8 cellular contexts compared by ENCODE assay signal in the genomic region with DNA sequence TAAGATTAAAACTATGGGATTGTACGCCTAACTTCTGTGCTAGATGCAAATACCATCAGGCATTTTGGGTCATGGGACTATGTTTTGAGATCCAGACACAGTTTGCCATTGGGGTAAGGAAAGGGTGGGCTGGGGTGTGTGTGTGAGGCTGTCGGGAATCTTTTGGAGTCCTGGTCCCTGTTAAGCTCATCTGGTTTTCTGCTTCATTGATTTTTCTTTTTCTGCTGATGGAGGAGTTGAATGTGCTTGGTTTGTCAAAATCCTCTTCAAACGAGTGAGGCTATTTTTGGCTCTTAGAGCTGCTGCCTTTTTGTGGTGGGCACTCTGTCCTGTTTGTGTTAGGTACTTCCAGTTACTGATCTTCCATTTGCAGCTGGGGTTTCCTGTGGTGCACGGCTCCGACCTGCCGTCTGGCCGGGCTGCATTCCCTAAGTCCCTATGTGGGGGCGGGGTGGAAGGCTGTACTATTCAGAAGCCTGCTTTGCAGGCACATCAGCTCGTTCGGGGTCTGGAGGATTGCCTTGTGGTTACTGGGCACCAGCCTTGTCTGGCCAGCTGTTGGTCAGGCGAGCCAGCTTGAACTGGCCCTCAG. TPM values are rescaled to one million over a fixed set of nuclear protein-coding genes. Genes with fewer than 3 reads are reported as not detected.
DNase-seq lines count a peak whose midpoint lies in the region; ATAC-seq and TF ChIP-seq lines count a peak whose summit lies in the region.

No MANE protein-coding gene starts in this region.

- in situ Hi-C loops in SK-MEL-5 (cut with HindIII; ENCODE audit: low pct_unique_long_range_greater_than_20kb, low sequenced_read_pairs) = no loop called here

- CTCF ChIA-PET in HCT116 (lab: Charles Lee) = interaction anchor here (1.8 kb wide), 1 partner anchor 99 kb away, joined by 7 read pairs; no protein-coding TSS in a partner anchor

- H4K20me1 ChIP-seq in HCT116 (ENCODE audit: insufficient read depth) = peaks cover 10% of the 10 kb centered on the region; the same call in 1 of the 2 replicates

- RAD21 ChIA-PET in HCT116 (lab: Charles Lee; ENCODE audit: low non-redundant PET in 1 of 2, low total read pairs in 2 of 2, uncharacterized antibody in 2 of 2, unreplicated experiment in 2 of 2) = no interaction called here

- H3K27ac ChIP-seq in HCT116 (ENCODE audit: low read depth, low read length) (no peak overlapping the region), vagina (peak overlapping the region; percentile 58)

- H3K9me2 ChIP-seq in HCT116 (ENCODE audit: insufficient read depth) = no peaks in the 10 kb centered on the region

- intact Hi-C loops in HCT116 (cut with micrococcal nuclease) = no loop called here
- intact Hi-C loops in vagina (cut with DNase I) = no loop called here

- no peak overlapping the region for H2AFZ ChIP-seq in HCT116 (ENCODE audit: low read depth, low read length, poor library complexity, severe bottlenecking)

- H3K27me3 ChIP-seq in HCT116 (ENCODE audit: insufficient read depth, low read length) (no peaks in the 10 kb centered on the region), mononuclear cell (ENCODE audit: insufficient read depth, low read length) (no peaks in the 10 kb centered on the region), vagina (no peaks in the 10 kb centered on the region)

- H3K4me1 ChIP-seq in HCT116 (ENCODE audit: control insufficient read depth in 1 of 2, insufficient read depth in 2 of 2, low read length in 2 of 2) (peaks cover 34 to 47% of the 10 kb centered on the region in 2 experiments), mononuclear cell (ENCODE audit: insufficient read depth, low read length) (peaks cover 75% of the 10 kb centered on the region), vagina (peaks cover 67% of the 10 kb centered on the region)

- POLR2A ChIA-PET in HCT116 (lab: Charles Lee) = no interaction called here

- H3K36me3 ChIP-seq in HCT116 (ENCODE audit: control insufficient read depth in 1 of 2, insufficient read depth in 2 of 2, low read length in 2 of 2) = peaks cover 0 to 20% of the 10 kb centered on the region in 2 experiments; a peak in 2 of 4 replicates
- H3K36me3 ChIP-seq in vagina = no peaks in the 10 kb centered on the region

- TF ChIP-seq RAD21 in HCT116 (IDR thresholded peaks at IDR 0.05; ENCODE audit: low read depth) = no peak

- TF ChIP-seq CTCF in HCT116 (IDR thresholded peaks at IDR 0.05 in 2 of 3, conservative IDR thresholded peaks at IDR 0.05 in 1 of 3; ENCODE audit: borderline replicate concordance in 1 of 3, insufficient read depth in 1 of 3, low read depth in 2 of 3, low read length in 2 of 3) (no peak), vagina (IDR thresholded peaks at IDR 0.05) (no peak)

- ATAC-seq in HCT116 (no peak), HG03521 (IDR thresholded peaks at IDR 0.05; ENCODE audit: unreplicated experiment) (no peak)

- H3K9ac ChIP-seq in HCT116 (ENCODE audit: low read length) = peak overlapping the region; percentile 19; the same call in 1 of the 2 replicates

- H3K9me3 ChIP-seq in HCT116 (ENCODE audit: control insufficient read depth in 1 of 2, insufficient read depth in 1 of 2, low read depth in 1 of 2, low read length in 2 of 2) (no peaks in the 10 kb centered on the region), mononuclear cell (ENCODE audit: low read depth, low read length) (no peaks in the 10 kb centered on the region), vagina (no peaks in the 10 kb centered on the region)

- no TSS peak for BruUV-seq in HCT116 (replicated peaks; lab: Mats Ljungman, UMichigan)

- H3K4me3 ChIP-seq in HCT116 (replicated peaks in 1 of 2; ENCODE audit: low read depth in 1 of 2, low read length in 2 of 2) = peak overlapping the region in 1 of 2 experiments; percentile 69; a peak in 2 of 4 replicates
- peak overlapping the region; percentile 53 for H3K4me3 ChIP-seq in mononuclear cell (ENCODE audit: low read length)
- peak overlapping the region; percentile 59 to 82 for H3K4me3 ChIP-seq in vagina

- peak overlapping the region; percentile 83 for H3K4me2 ChIP-seq in HCT116 (ENCODE audit: low read length)

- TF ChIP-seq POLR2A in HCT116 (IDR thresholded peaks at IDR 0.05; ENCODE audit: borderline replicate concordance, extremely low read depth, insufficient read depth, insufficient read length) (no peak), vagina (IDR thresholded peaks at IDR 0.05) (no peak)

- DNase-seq in Ammon's horn (ENCODE audit: low spot score) (peak; percentile 88), HCT116 (ENCODE audit: low read depth, low spot score) (no peak), SK-MEL-5 (ENCODE audit: low read depth, low spot score) (peak; percentile 27), epidermal melanocyte (ENCODE audit: insufficient read length, low spot score) (peak; percentile 82), vagina (ENCODE audit: extremely low spot score in 2 of 2) (no peak)
- DNase-seq in stimulated activated CD4-positive, alpha-beta T cell treated with anti-CD3 and anti-CD28 coated beads, Interleukin-4, amount 100 ng/mL, for 1 hour = no peak

- peaks cover 70% of the 10 kb centered on the region for H3K79me2 ChIP-seq in HCT116 (ENCODE audit: insufficient read depth, low read length)

TF ChIP-seq in HCT116, 20 proteins besides CTCF, POLR2A, EP300 and RAD21 (continues in another document):
- TF ChIP-seq EZH2 (IDR thresholded peaks at IDR 0.05) (no peak), ZBTB33 (IDR thresholded peaks at IDR 0.05; ENCODE audit: extremely low read depth, insufficient replicate concordance, low read length) (no peak), CBX3 (IDR thresholded peaks at IDR 0.05; ENCODE audit: low read depth) (no peak), SIN3A (IDR thresholded peaks at IDR 0.05; ENCODE audit: low read depth) (no peak), ZNF274 (IDR thresholded peaks at IDR 0.05; ENCODE audit: low read depth, low read length) (no peak), EGR1 (IDR thresholded peaks at IDR 0.05; ENCODE audit: low read depth) (no peak), POLR2AphosphoS5 (IDR thresholded peaks at IDR 0.05; ENCODE audit: low read depth, low read length) (no peak), SRF (IDR thresholded peaks at IDR 0.05; ENCODE audit: low read depth) (no peak), TCF7L2 (IDR thresholded peaks at IDR 0.05; ENCODE audit: borderline replicate concordance, extremely low read depth, insufficient read depth, insufficient read length) (no peak), ZFX (IDR thresholded peaks at IDR 0.05) (no peak), YY1 (IDR thresholded peaks at IDR 0.05; ENCODE audit: extremely low read depth, insufficient replicate concordance, low read depth, low read length) (no peak), EZH2phosphoT487 (IDR thresholded peaks at IDR 0.05; ENCODE audit: borderline replicate concordance) (no peak), FOSL1 (IDR thresholded peaks at IDR 0.05; ENCODE audit: low read depth) (no peak), JUND (IDR thresholded peaks at IDR 0.05) (no peak), SP1 (IDR thresholded peaks at IDR 0.05; ENCODE audit: low read depth) (no peak)
- TF ChIP-seq, protein P1, sequence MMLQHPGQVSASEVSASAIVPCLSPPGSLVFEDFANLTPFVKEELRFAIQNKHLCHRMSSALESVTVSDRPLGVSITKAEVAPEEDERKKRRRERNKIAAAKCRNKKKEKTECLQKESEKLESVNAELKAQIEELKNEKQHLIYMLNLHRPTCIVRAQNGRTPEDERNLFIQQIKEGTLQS (IDR thresholded peaks at IDR 0.05) = no peak

RNA-seq across cellular contexts. Expression of gene BCR, which starts 2.9 kb away (rescaled TPM):
- 39.7 TPM for total RNA-seq in HCT116 (2021; ENCODE audit: unreplicated experiment)
- 31.2 and 44.1 TPM in 2 replicates for polyA plus RNA-seq in HCT116 (2012)
- 14.6 and 19.6 TPM in 2 replicates for total RNA-seq in SK-MEL-5 (2014; rRNA removed; shearing (Covaris generic))
- polyA plus RNA-seq in SK-MEL-5 (2015; cell fraction: cytosol; rRNA removed) = 17.9 and 26.0 TPM in 2 replicates
- 18.2 and 46.2 TPM in 2 replicates for polyA plus RNA-seq in SK-MEL-5 (2015; cell fraction: nucleus; rRNA removed)
- 59.5 TPM for total RNA-seq in mononuclear cell
- total RNA-seq in vagina = 52.5 TPM

RNA-seq across cellular contexts. Expression of gene RAB36, which starts 37.9 kb away (rescaled TPM):
- total RNA-seq in HCT116 (2021; ENCODE audit: unreplicated experiment) (6.1 TPM), mononuclear cell (not detected), vagina (3.2 TPM)
- 2.9 and 3.0 TPM in 2 replicates for polyA plus RNA-seq in HCT116 (2012)
- total RNA-seq in SK-MEL-5 (2014; rRNA removed; shearing (Covaris generic)) = 0.29 and 0.37 TPM in 2 replicates
- polyA plus RNA-seq in SK-MEL-5 (2015; cell fraction: cytosol; rRNA removed) = 0.63 and 1.0 TPM in 2 replicates
- 0.04 and 1.0 TPM in 2 replicates for polyA plus RNA-seq in SK-MEL-5 (2015; cell fraction: nucleus; rRNA removed)

RNA-seq across cellular contexts. Expression of gene RSPH14, which starts 41.4 kb away (rescaled TPM):
- total RNA-seq in HCT116 (2021; ENCODE audit: unreplicated experiment) (0.42 TPM), mononuclear cell (not detected), vagina (not detected)
- polyA plus RNA-seq in HCT116 (2012) = 0.53 and 1.1 TPM in 2 replicates
- not detected in 2 replicates for total RNA-seq in SK-MEL-5 (2014; rRNA removed; shearing (Covaris generic))
- polyA plus RNA-seq in SK-MEL-5 (2015; cell fraction: cytosol; rRNA removed) = not detected in 2 replicates
- not detected in 2 replicates for polyA plus RNA-seq in SK-MEL-5 (2015; cell fraction: nucleus; rRNA removed)

Comparison
In these comparisons a context has a peak if more than half of its experiments do, and no peak if none do; other contexts are left out.
1. DNase-seq: peak in Ammon's horn (single experiment), SK-MEL-5 (single experiment) and epidermal melanocyte (single experiment); none in HCT116 (single experiment), vagina (0 of 2) and stimulated activated CD4-positive, alpha-beta T cell treated with anti-CD3 and anti-CD28 coated beads, Interleukin-4, amount 100 ng/mL, for 1 hour (single experiment).